ENCODE assay signal across 8 cellular contexts in genomic region chr16:70432800-70433455, GRCh38. TPM values are rescaled to one million over a fixed set of nuclear protein-coding genes. Genes with fewer than 3 reads are reported as not detected.
DNase-seq lines count a peak whose midpoint lies in the region; ATAC-seq, FAIRE-seq and TF ChIP-seq lines count a peak whose summit lies in the region.

No MANE protein-coding gene starts in this region.

- peak overlapping the region; percentile 72 for H3K4me2 ChIP-seq in Karpas-422 (ENCODE audit: low read depth, low read length, poor library complexity, severe bottlenecking)

- H3K4me3 ChIP-seq in Karpas-422 (ENCODE audit: low read length) (peak overlapping the region; percentile 53), psoas muscle (peak overlapping the region; percentile 2)

- H3K27ac ChIP-seq in Karpas-422 (ENCODE audit: low read length), result peak overlapping the region; percentile 99
- H3K27ac ChIP-seq in psoas muscle, result peak overlapping the region; percentile 63

- no peak for FAIRE-seq in GM12891 (lab: Jason Lieb, UNC)

- no peaks in the 10 kb centered on the region for H3K36me3 ChIP-seq in Karpas-422 (ENCODE audit: insufficient read depth, low read length)
- no peaks in the 10 kb centered on the region for H3K36me3 ChIP-seq in psoas muscle (ENCODE audit: insufficient read depth in 1 of 2, low read depth in 1 of 2)

- H4K20me1 ChIP-seq in Karpas-422 (ENCODE audit: insufficient read depth, low read depth, low read length), result peaks cover 4% of the 10 kb centered on the region; the same call in 1 of the 2 replicates

- ATAC-seq in psoas muscle, result no peak

- peaks cover 19% of the 10 kb centered on the region for H3K36me3 Mint-ChIP-seq in dendritic cell treated with granulocyte-macrophage colony-stimulating factor and Interleukin-4, amounts not matched to agents 40 ng/mL and 50 ng/mL, for 4 days (ENCODE audit: low read depth)

- 28 to 32% (median 30%) methylated on average over 11 of the region's 11 CpGs for WGBS in psoas muscle, 3 donors

- H3K4me1 Mint-ChIP-seq in dendritic cell treated with granulocyte-macrophage colony-stimulating factor and Interleukin-4, amounts not matched to agents 40 ng/mL and 50 ng/mL, for 4 days (ENCODE audit: low read depth), result peaks cover 83% of the 10 kb centered on the region

- DNase-seq in GM12891 (ENCODE audit: insufficient read length, low spot score), result no peak
- peak; percentile 92 for DNase-seq in Karpas-422
- no peak for DNase-seq in psoas muscle
- DNase-seq in NCI-H1930 (lab: John Stamatoyannopoulos, UW), result no peak
- DNase-seq in NCI-H526 (lab: John Stamatoyannopoulos, UW), result no peak
- DNase-seq in DMS153 (lab: John Stamatoyannopoulos, UW), result no peak
- no peak for DNase-seq in activated naive CD4-positive, alpha-beta T cell treated with Interleukin-2 at 50 U/mL for 16 hours

- H3K9me3 ChIP-seq in Karpas-422 (ENCODE audit: low read length), result no peaks in the 10 kb centered on the region
- H3K9me3 ChIP-seq in psoas muscle, result no peaks in the 10 kb centered on the region

- intact Hi-C loops in dendritic cell treated with granulocyte-macrophage colony-stimulating factor and Interleukin-4, amounts not matched to agents 40 ng/mL and 50 ng/mL, for 4 days (cut with micrococcal nuclease), result loop anchor here (2.0 kb wide), 1 partner anchor 28 kb away; no protein-coding TSS in a partner anchor
- intact Hi-C loops in psoas muscle (cut with DNase I), result loop anchor here in 1 of 2 donors (5.0 kb wide), 2 partner anchors 34 to 41 kb away; no protein-coding TSS in a partner anchor

- H3K9me2 ChIP-seq in Karpas-422 (replicated peaks; ENCODE audit: insufficient read depth, low read length), result no peaks in the 10 kb centered on the region

- peak overlapping the region; percentile 95 for H3K27ac Mint-ChIP-seq in dendritic cell treated with granulocyte-macrophage colony-stimulating factor and Interleukin-4, amounts not matched to agents 40 ng/mL and 50 ng/mL, for 4 days

- H3K79me2 ChIP-seq in Karpas-422 (ENCODE audit: low read length), result peaks cover 56% of the 10 kb centered on the region

- peak overlapping the region; percentile 62 for H3K4me3 Mint-ChIP-seq in dendritic cell treated with granulocyte-macrophage colony-stimulating factor and Interleukin-4, amounts not matched to agents 40 ng/mL and 50 ng/mL, for 4 days

- H3K27me3 ChIP-seq in Karpas-422 (ENCODE audit: low read length) (no peaks in the 10 kb centered on the region), psoas muscle (ENCODE audit: insufficient read depth in 3 of 3, low read length in 2 of 3) (no peaks in the 10 kb centered on the region)

- no peak; the same call in 1 of the 2 replicates for TF ChIP-seq POLR2A in GM12891 (IDR thresholded peaks at IDR 0.05; ENCODE audit: low read depth, low read length)

- peak overlapping the region; percentile 67 for H3K9ac ChIP-seq in Karpas-422 (ENCODE audit: low read length)

- H3K9me3 Mint-ChIP-seq in dendritic cell treated with granulocyte-macrophage colony-stimulating factor and Interleukin-4, amounts not matched to agents 40 ng/mL and 50 ng/mL, for 4 days, result no peaks in the 10 kb centered on the region

- H3K27me3 Mint-ChIP-seq in dendritic cell treated with granulocyte-macrophage colony-stimulating factor and Interleukin-4, amounts not matched to agents 40 ng/mL and 50 ng/mL, for 4 days, result no peaks in the 10 kb centered on the region

- H3K4me1 ChIP-seq in Karpas-422 (ENCODE audit: low read length) (peaks cover 91% of the 10 kb centered on the region), psoas muscle (peaks cover 89% of the 10 kb centered on the region)

- no peak for TF ChIP-seq CTCF in psoas muscle (IDR thresholded peaks at IDR 0.05)

- H2AFZ ChIP-seq in Karpas-422 (ENCODE audit: low read length), result no peak overlapping the region

TF ChIP-seq in GM12891, 5 proteins besides CTCF, POLR2A, EP300 and RAD21:
- TF ChIP-seq SPI1 (IDR thresholded peaks at IDR 0.05; ENCODE audit: low read depth, low read length) (peak; percentile 89), POLR2AphosphoS5 (IDR thresholded peaks at IDR 0.05; ENCODE audit: low read depth, low read length) (no peak)

RNA-seq across cellular contexts. Expression of gene ST3GAL2, which starts 6.0 kb away (rescaled TPM):
- 33.7 TPM for polyA plus RNA-seq in GM12891 (2012; ENCODE audit: low read depth, missing spikeins)
- 48.1 and 62.4 TPM in 2 replicates for total RNA-seq in Karpas-422 (2014; rRNA removed; shearing (Covaris generic); ENCODE audit: low replicate concordance)
- 10 to 100 TPM; 16.8 to 33.0 (median 22.6) TPM for total RNA-seq in psoas muscle
- 10 to 100 TPM in 1 of 3 donors, 1 to 10 TPM in 2; 7.0 to 19.8 (median 8.9) TPM for polyA plus RNA-seq in psoas muscle

RNA-seq across cellular contexts. Expression of gene FCSK, which starts 21.5 kb away (rescaled TPM):
- polyA plus RNA-seq in GM12891 (2012; ENCODE audit: low read depth, missing spikeins), result 8.0 TPM
- 6.4 and 17.4 TPM in 2 replicates for total RNA-seq in Karpas-422 (2014; rRNA removed; shearing (Covaris generic); ENCODE audit: low replicate concordance)
- 10 to 100 TPM in 2 of 4 donors, 1 to 10 TPM in 2; 4.9 to 11.0 (median 9.3) TPM for total RNA-seq in psoas muscle
- polyA plus RNA-seq in psoas muscle, result 1 to 10 TPM; 5.7 to 8.0 (median 6.0) TPM
